Comparison of ENCODE assay signal across 17 cellular contexts in genomic region chr10:9615179-9615578, GRCh38.
"Had no signal": no experiment of that assay in that cellular context is flagged by ENCODE, and none has a peak within 500 bp of the region (broad histone marks: within the 10 kb centered on the region; RNA-seq: fewer than 3 reads in every experiment).

No MANE protein-coding gene starts in this region.

- H3K27ac ChIP-seq: adrenal gland, heart right ventricle, prostate gland, thoracic aorta, upper lobe of left lung had no signal

- H3K36me3 ChIP-seq: adrenal gland, heart right ventricle, prostate gland, thoracic aorta, upper lobe of left lung had no signal

- H3K27me3 ChIP-seq: adrenal gland, heart right ventricle, upper lobe of left lung had no signal

- ATAC-seq: activated CD4-positive, alpha-beta T cell treated with anti-CD3 and anti-CD28 coated beads for 36 hours; esophagus mucosa; heart right ventricle; naive thymus-derived CD8-positive, alpha-beta T cell; right cardiac atrium; stimulated activated memory B cell treated with anti-CD40 and anti-IgM and Interleukin-4, amounts not matched to agents 10 μg/mL and 1 μg/mL and 100 μg/mL, for 72 hours had no signal

- H3K4me1 ChIP-seq: adrenal gland, heart right ventricle, prostate gland, upper lobe of left lung had no signal

- FAIRE-seq: TTC549 had no signal

- H3K4me3 ChIP-seq: adrenal gland, heart right ventricle, prostate gland, thoracic aorta, upper lobe of left lung had no signal

- DNase-seq: activated CD4-positive, alpha-beta T cell treated with anti-CD3 and anti-CD28 coated beads for 36 hours; activated CD4-positive, alpha-beta T cell treated with anti-CD3 and anti-CD28 coated beads, Interleukin-2, amount 50 U/mL, for 48 hours; activated gamma-delta T cell; adrenal gland; effector CD8-positive, alpha-beta T cell; heart right ventricle; immature natural killer cell; mesendoderm; naive thymus-derived CD8-positive, alpha-beta T cell; right cardiac atrium; stimulated activated CD4-positive, alpha-beta T cell treated with anti-CD3 and anti-CD28 coated beads, Interleukin-4, amount 100 ng/mL, for 4 hours; upper lobe of left lung had no signal

- H3K9me3 ChIP-seq: adrenal gland, prostate gland, thoracic aorta, upper lobe of left lung had no signal
